ENCODE assay signal across 8 cellular contexts in the genomic region with DNA sequence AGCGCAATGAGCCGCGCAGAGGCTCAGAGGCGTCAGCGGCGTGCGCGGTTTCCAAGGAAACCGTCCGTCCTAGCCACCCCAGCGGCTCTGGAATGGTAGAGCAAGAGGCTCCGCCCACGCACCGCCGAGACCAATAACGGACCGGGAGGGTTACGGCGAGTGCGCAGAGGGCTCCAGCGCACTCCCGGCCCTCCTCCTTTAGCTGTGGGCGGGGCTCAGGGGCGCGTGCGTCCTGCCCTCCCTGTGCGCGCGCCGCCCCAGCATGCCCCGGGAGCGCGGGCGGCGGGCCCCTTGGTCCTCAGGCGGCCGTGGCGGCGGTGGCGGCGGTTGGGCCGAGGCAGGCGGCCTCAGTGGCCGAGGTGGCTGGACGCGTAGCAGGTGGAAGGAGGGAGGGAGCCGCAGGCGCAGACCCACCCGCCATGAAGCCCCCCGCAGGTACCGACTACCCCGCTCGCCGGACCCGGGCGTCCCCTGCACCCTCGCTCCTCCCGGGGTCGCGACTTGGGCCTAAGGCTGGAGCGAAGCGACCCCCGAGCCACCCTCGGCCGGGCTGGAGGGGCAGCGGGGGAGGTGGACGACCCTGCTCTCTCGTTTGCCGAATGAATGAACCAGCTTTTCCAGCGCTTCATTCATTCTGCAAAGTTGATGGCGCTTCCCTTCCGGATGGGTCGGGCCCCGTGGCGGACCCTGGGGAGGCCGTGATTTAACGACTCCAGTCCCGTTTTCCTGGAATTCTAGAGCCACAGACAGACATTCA. TPM values are rescaled to one million over a fixed set of nuclear protein-coding genes. Genes with fewer than 3 reads are reported as not detected.
DNase-seq lines count a peak whose midpoint lies in the region; ATAC-seq, FAIRE-seq and TF ChIP-seq lines count a peak whose summit lies in the region.

Gene THOP1, plus strand, starts transcription at position 260 of the 757 bp plus-strand sequence. Its CDS starts 160 bp downstream, at position 420.

- peak within 1 kb of the TSS; percentile 76 for H3K27ac Mint-ChIP-seq in Caco-2 (ENCODE audit: unreplicated experiment)

- peaks cover 49% of the 10 kb centered on the region for H3K79me2 ChIP-seq in OCI-LY1 (ENCODE audit: insufficient read depth, low read length)

- H3K36me3 ChIP-seq in Caco-2 (ENCODE audit: control insufficient read depth, insufficient read depth, low read length) (no peaks in the 10 kb centered on the region), HUES64 (ENCODE audit: insufficient read depth, low read length) (peaks cover 22% of the 10 kb centered on the region), OCI-LY1 (ENCODE audit: insufficient read depth, low read length) (peaks cover 27% of the 10 kb centered on the region), mesodermal cell (ENCODE audit: control insufficient read depth, insufficient read depth, low read length) (peaks cover 34% of the 10 kb centered on the region)

- no peak for TF ChIP-seq CTCF in Caco-2 (IDR thresholded peaks at IDR 0.05; ENCODE audit: insufficient read depth in 1 of 2, low read depth in 1 of 2, low read length in 1 of 2, severe bottlenecking in 1 of 2, unreplicated experiment in 1 of 2)
- no peak for TF ChIP-seq CTCF in OCI-LY1 (IDR thresholded peaks at IDR 0.05; ENCODE audit: low read length)

- TSS peak; percentile 61 for BruUV-seq in Caco-2 (replicated peaks; lab: Mats Ljungman, UMichigan)

- POLR2A ChIA-PET in Caco-2 (lab: Charles Lee): interaction anchor here (0.5 to 1.0 kb wide), 4 partner anchors 165 to 391 kb away, joined by 3 to 6 read pairs (median 3); partner anchors contain the start of gene GADD45B

- H3K4me3 Mint-ChIP-seq in Caco-2 (ENCODE audit: unreplicated experiment): peak within 1 kb of the TSS; percentile 87

- H3K4me1 Mint-ChIP-seq in Caco-2 (ENCODE audit: low read depth, unreplicated experiment): peaks cover 6% of the 10 kb centered on the region

- peak; percentile 84 for FAIRE-seq in endometrium (lab: Jason Lieb, UNC)

- H3K9me3 ChIP-seq in Caco-2: no peaks in the 10 kb centered on the region
- H3K9me3 ChIP-seq in HUES64 (ENCODE audit: insufficient read depth, low read depth, low read length): no peaks in the 10 kb centered on the region; the same call in 1 of the 2 replicates
- no peaks in the 10 kb centered on the region for H3K9me3 ChIP-seq in OCI-LY1 (ENCODE audit: low read length)
- H3K9me3 ChIP-seq in mesodermal cell (ENCODE audit: control insufficient read depth, low read length): peaks cover 7% of the 10 kb centered on the region

- no peak within 1 kb of the TSS for H2AFZ ChIP-seq in OCI-LY1 (ENCODE audit: low read length)

- under 1% methylated on average over 78 of the region's 78 CpGs for WGBS in HUES64
- 0% methylated on average over 50 to 55 of the region's 78 CpGs for WGBS in mesodermal cell (ENCODE audit: insufficient coverage in 2 of 2), 2 experiments

- no peaks in the 10 kb centered on the region for H3F3A ChIP-seq in OCI-LY1 (ENCODE audit: insufficient read depth, low read length)

- no peaks in the 10 kb centered on the region for H3K9me3 Mint-ChIP-seq in Caco-2 (ENCODE audit: unreplicated experiment)

- no peaks in the 10 kb centered on the region for H4K20me1 ChIP-seq in OCI-LY1 (ENCODE audit: insufficient read depth, low read length)

- no peaks in the 10 kb centered on the region for H3K9me2 ChIP-seq in OCI-LY1 (ENCODE audit: low read depth, low read length)

- ATAC-seq in GM21423 (IDR thresholded peaks at IDR 0.05; ENCODE audit: unreplicated experiment): peak; percentile 60

- intact Hi-C loops in Caco-2 (cut with micrococcal nuclease; ENCODE audit: unreplicated experiment): loop anchor here (2.0 kb wide), 1 partner anchor 47 kb away; no protein-coding TSS in a partner anchor

- H3K4me1 ChIP-seq in Caco-2: peaks cover 7% of the 10 kb centered on the region
- 0 out of 2 replicates have a peak, but pooled peaks cover 4% of the 10 kb centered on the region for H3K4me1 ChIP-seq in HUES64 (ENCODE audit: insufficient read depth, low read length)
- peaks cover 62% of the 10 kb centered on the region for H3K4me1 ChIP-seq in OCI-LY1 (ENCODE audit: insufficient read depth, low read length, severe bottlenecking)
- peaks cover 18% of the 10 kb centered on the region for H3K4me1 ChIP-seq in mesodermal cell (ENCODE audit: control insufficient read depth, insufficient read depth, low read length, poor library complexity, severe bottlenecking)

- H3K27ac ChIP-seq in HUES64 (ENCODE audit: low read depth, low read length) (peak within 1 kb of the TSS; percentile 76), OCI-LY1 (ENCODE audit: low read depth, low read length, poor library complexity, severe bottlenecking) (peak within 1 kb of the TSS; percentile 76), mesodermal cell (ENCODE audit: low read depth, low read length, severe bottlenecking) (peak within 1 kb of the TSS; percentile 85)

- H3K4me3 ChIP-seq in Caco-2 (ENCODE audit: low read depth, low read length): peak within 1 kb of the TSS; percentile 64
- H3K4me3 ChIP-seq in HUES64 (ENCODE audit: low read length): peak within 1 kb of the TSS; percentile 90
- H3K4me3 ChIP-seq in OCI-LY1 (ENCODE audit: low read depth, low read length, poor library complexity, severe bottlenecking): peak within 1 kb of the TSS; percentile 100
- H3K4me3 ChIP-seq in mesodermal cell (ENCODE audit: extremely low read depth, insufficient read depth, low read length, poor library complexity, severe bottlenecking): peak within 1 kb of the TSS; percentile 93

- H3K4me2 ChIP-seq in OCI-LY1 (ENCODE audit: low read length): peak within 1 kb of the TSS; percentile 90

- no peaks in the 10 kb centered on the region for H3K27me3 Mint-ChIP-seq in Caco-2 (ENCODE audit: insufficient read depth, unreplicated experiment)

- peak; percentile 98 for DNase-seq in Caco-2
- peak; percentile 98 for DNase-seq in activated CD8-positive, alpha-beta memory T cell treated with anti-CD3 and anti-CD28 coated beads, Interleukin-2, amount 50 U/mL, for 4 hours
- peak; percentile 95 to 99 for DNase-seq in stimulated activated CD8-positive, alpha-beta memory T cell treated with anti-CD3 and anti-CD28 coated beads, Interleukin-15, amount 100 ng/mL, for 4 hours (ENCODE audit: low read depth in 2 of 2)

- H3K36me3 Mint-ChIP-seq in Caco-2 (ENCODE audit: insufficient read depth, unreplicated experiment): peaks cover 45% of the 10 kb centered on the region

- CTCF ChIA-PET in Caco-2 (lab: Charles Lee): interaction anchor here (0.6 to 1.2 kb wide), 3 partner anchors 26 to 102 kb away, joined by 3 to 4 read pairs (median 3); partner anchors contain the start of gene ZNF554

- H3K9ac ChIP-seq in HUES64 (ENCODE audit: low read depth, low read length) (peak within 1 kb of the TSS; percentile 94), OCI-LY1 (ENCODE audit: low read length) (peak within 1 kb of the TSS; percentile 99)

- H3K27me3 ChIP-seq in Caco-2 (replicated peaks; ENCODE audit: control insufficient read depth, insufficient read depth, low read length) (no peaks in the 10 kb centered on the region), HUES64 (ENCODE audit: insufficient read depth, low read length) (no peaks in the 10 kb centered on the region), OCI-LY1 (ENCODE audit: insufficient read depth, low read length) (no peaks in the 10 kb centered on the region)

RNA-seq across cellular contexts. Expression of gene THOP1, which starts in this region (rescaled TPM):
- total RNA-seq in Caco-2 (2022): 118 and 119 TPM in 2 replicates
- polyA plus RNA-seq in HUES64 (2013, experiment 1 of 2): 95.4 TPM
- polyA plus RNA-seq in HUES64 (2013, experiment 2 of 2): 73.7 TPM
- 64.4 TPM for polyA plus RNA-seq in mesodermal cell (2013, experiment 1 of 2)
- 54.1 TPM for polyA plus RNA-seq in mesodermal cell (2013, experiment 2 of 2)

Comparison
In these comparisons a context has a peak if more than half of its experiments do, and no peak if none do; other contexts are left out.
1. Peak in every context shown above with its lines: DNase-seq, ATAC-seq, H3K4me3 ChIP-seq and H3K27ac ChIP-seq.